8 cellular contexts compared by ENCODE assay signal in the genomic region with DNA sequence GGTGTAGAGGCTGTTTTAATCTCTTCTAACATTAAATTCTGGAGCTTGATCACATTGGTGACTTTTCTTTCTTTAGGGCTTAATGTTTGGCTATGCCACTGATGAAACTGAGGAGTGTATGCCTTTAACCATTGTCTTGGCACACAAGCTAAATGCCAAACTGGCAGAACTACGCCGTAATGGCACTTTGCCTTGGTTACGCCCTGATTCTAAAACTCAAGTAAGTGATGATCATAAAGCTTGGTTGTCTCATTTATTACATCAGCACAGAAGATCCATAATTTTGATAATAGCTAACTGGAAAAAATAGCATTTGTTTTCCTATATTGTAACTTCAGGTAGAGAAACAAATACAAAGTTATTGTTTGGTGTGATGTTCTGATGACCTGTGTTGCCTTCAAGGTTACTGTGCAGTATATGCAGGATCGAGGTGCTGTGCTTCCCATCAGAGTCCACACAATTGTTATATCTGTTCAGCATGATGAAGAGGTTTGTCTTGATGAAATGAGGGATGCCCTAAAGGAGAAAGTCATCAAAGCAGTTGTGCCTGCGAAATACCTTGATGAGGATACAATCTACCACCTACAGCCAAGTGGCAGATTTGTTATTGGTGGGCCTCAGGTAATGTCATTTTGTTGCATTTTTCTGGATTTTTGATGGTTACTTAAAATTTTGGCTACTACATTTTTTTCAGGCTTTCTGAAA. TPM values are rescaled to one million over a fixed set of nuclear protein-coding genes. Genes with fewer than 3 reads are reported as not detected.
DNase-seq lines count a peak whose midpoint lies in the region; ATAC-seq, FAIRE-seq and TF ChIP-seq lines count a peak whose summit lies in the region.

No MANE protein-coding gene starts in this region.

- H2AFZ ChIP-seq in OCI-LY7 (ENCODE audit: low read length) (no peak overlapping the region), H1 (ENCODE audit: low read length) (no peak overlapping the region), trophoblast cell (ENCODE audit: insufficient read depth, low read length, poor library complexity) (no peak overlapping the region)

- H3K27me3 Mint-ChIP-seq in Calu3 (ENCODE audit: unreplicated experiment) (no peaks in the 10 kb centered on the region), osteocyte (ENCODE audit: unreplicated experiment) (no peaks in the 10 kb centered on the region)

- peak overlapping the region; percentile 86 for H3K4me2 ChIP-seq in OCI-LY7 (ENCODE audit: low read length)
- H3K4me2 ChIP-seq in H1 (ENCODE audit: insufficient read depth in 1 of 2, low read depth in 2 of 2, low read length in 2 of 2): peak overlapping the region; percentile 77 to 85; a peak in 3 of 4 replicates
- no peak overlapping the region for H3K4me2 ChIP-seq in trophoblast cell (ENCODE audit: low read length)

- H2BK12ac ChIP-seq in H1 (ENCODE audit: low read depth, low read length): no peak overlapping the region
- no peak overlapping the region for H2BK12ac ChIP-seq in trophoblast cell (ENCODE audit: low read length)

- H3K36me3 Mint-ChIP-seq in Calu3 (ENCODE audit: insufficient read depth, unreplicated experiment) (peaks cover 96% of the 10 kb centered on the region), osteocyte (ENCODE audit: unreplicated experiment) (peaks cover 43% of the 10 kb centered on the region)

- DNase-seq in Calu3: no peak
- DNase-seq in OCI-LY7 (ENCODE audit: low spot score): no peak
- DNase-seq in H1 (ENCODE audit: low read depth in 1 of 2, low spot score in 2 of 2): no peak
- DNase-seq in osteocyte (ENCODE audit: extremely low spot score, unreplicated experiment): no peak
- no peak for DNase-seq in NCI-H345 treated with DMSO at 0.1 percent for 48 hours (lab: John Stamatoyannopoulos, UW; ENCODE audit: unreplicated experiment)
- no peak for DNase-seq in trophoblast cell
- no peak for DNase-seq in SHP77 (lab: John Stamatoyannopoulos, UW)

- no peak overlapping the region for H3K56ac ChIP-seq in H1 (replicated peaks; ENCODE audit: insufficient read length, low read depth, low read length)

- no peak overlapping the region for H3K23ac ChIP-seq in H1 (ENCODE audit: insufficient read length)
- H3K23ac ChIP-seq in trophoblast cell (ENCODE audit: low read length): no peak overlapping the region

- H3K27ac ChIP-seq in OCI-LY7 (ENCODE audit: low read depth, low read length, poor library complexity, severe bottlenecking) (no peak overlapping the region), H1 (ENCODE audit: low read depth, low read length) (no peak overlapping the region), trophoblast cell (ENCODE audit: low read depth, low read length) (no peak overlapping the region)

- H2BK5ac ChIP-seq in H1 (ENCODE audit: low read depth, low read length): no peak overlapping the region
- no peak overlapping the region for H2BK5ac ChIP-seq in trophoblast cell (ENCODE audit: low read depth, low read length, poor library complexity)

- no peak overlapping the region for H2BK20ac ChIP-seq in H1 (ENCODE audit: low read length)

- no peak for FAIRE-seq in H1 (lab: Jason Lieb, UNC)

- CTCF ChIA-PET in Calu3 (lab: Charles Lee): interaction anchor here (0.8 to 2.8 kb wide), 3 partner anchors 10 to 122 kb away, joined by 3 to 7 read pairs (median 4); no protein-coding TSS in a partner anchor
- CTCF ChIA-PET in OCI-LY7 (lab: Charles Lee; ENCODE audit: unreplicated experiment): no interaction called here
- CTCF ChIA-PET in H1 (lab: Charles Lee; ENCODE audit: partially characterized antibody): interaction anchor here (6.8 to 7.3 kb wide), 3 partner anchors 10 to 122 kb away, joined by 49 to 84 read pairs (median 67); a partner anchor contains a TSS

- no peaks in the 10 kb centered on the region for H3K79me1 ChIP-seq in H1 (ENCODE audit: low read depth, low read length)
- H3K79me1 ChIP-seq in trophoblast cell (ENCODE audit: low read length): peaks cover 21% of the 10 kb centered on the region

- TF ChIP-seq RAD21 in H1 (IDR thresholded peaks at IDR 0.05 in 1 of 2, conservative IDR thresholded peaks at IDR 0.05 in 1 of 2; ENCODE audit: low read depth in 2 of 2, low read length in 2 of 2): no peak

- BruUV-seq in Calu3 (replicated peaks; lab: Mats Ljungman, UMichigan) (no TSS peak), OCI-LY7 (replicated peaks; lab: Mats Ljungman, UMichigan) (no TSS peak)

- H2BK120ac ChIP-seq in H1 (replicated peaks; ENCODE audit: low read depth, low read length) (no peak overlapping the region), trophoblast cell (ENCODE audit: insufficient read depth, low read length, poor library complexity) (no peak overlapping the region)

- peak overlapping the region; percentile 79 for H3K4me3 Mint-ChIP-seq in Calu3 (ENCODE audit: low read depth, unreplicated experiment)
- H3K4me3 Mint-ChIP-seq in osteocyte (ENCODE audit: unreplicated experiment): peak overlapping the region; percentile 89

- TF ChIP-seq CTCF in Calu3 (IDR thresholded peaks at IDR 0.05; ENCODE audit: unreplicated experiment) (no peak), OCI-LY7 (conservative IDR thresholded peaks at IDR 0.05; ENCODE audit: low read length) (no peak), H1 (IDR thresholded peaks at IDR 0.05; ENCODE audit: control extremely low read depth in 1 of 3, insufficient read depth in 1 of 3, low read depth in 1 of 3, low read length in 3 of 3) (no peak), osteocyte (IDR thresholded peaks at IDR 0.05) (no peak)

- no peak overlapping the region for H3K9ac ChIP-seq in H1 (replicated peaks in 1 of 4; ENCODE audit: extremely low read depth in 1 of 4, low read depth in 3 of 4, low read length in 3 of 4)
- no peak overlapping the region for H3K9ac ChIP-seq in trophoblast cell (ENCODE audit: low read length)

- H3K4ac ChIP-seq in H1 (replicated peaks; ENCODE audit: insufficient read length, low read depth, low read length): no peak overlapping the region
- no peak overlapping the region for H3K4ac ChIP-seq in trophoblast cell (ENCODE audit: low read depth, low read length)

- H2AK5ac ChIP-seq in H1 (ENCODE audit: low read depth, low read length): no peak overlapping the region
- no peak overlapping the region for H2AK5ac ChIP-seq in trophoblast cell (ENCODE audit: low read length)

- H2BK15ac ChIP-seq in H1 (ENCODE audit: low read length): no peak overlapping the region

- H4K12ac ChIP-seq in trophoblast cell (ENCODE audit: low read depth, low read length): no peak overlapping the region

- H3K18ac ChIP-seq in H1 (ENCODE audit: extremely low read depth, low read length) (no peak overlapping the region), trophoblast cell (ENCODE audit: low read length) (no peak overlapping the region)

- H3K79me2 ChIP-seq in OCI-LY7 (ENCODE audit: insufficient read depth, low read depth, low read length) (peaks cover 59% of the 10 kb centered on the region), H1 (ENCODE audit: control insufficient read depth in 1 of 2, insufficient read depth in 2 of 2, low read length in 2 of 2) (peaks cover 26 to 43% of the 10 kb centered on the region in 2 experiments), trophoblast cell (ENCODE audit: control insufficient read depth, insufficient read depth, low read length, poor library complexity) (peaks cover 26% of the 10 kb centered on the region)

- no peak overlapping the region for H4K91ac ChIP-seq in H1 (replicated peaks; ENCODE audit: insufficient read length, low read length)
- H4K91ac ChIP-seq in trophoblast cell (ENCODE audit: low read depth, low read length): no peak overlapping the region

- 91% methylated on average over 5 of the region's 5 CpGs; no CpG with 5 or more reads in 1 of the 2 experiments for WGBS in H1 (ENCODE audit: extremely low coverage in 1 of 2, insufficient coverage in 1 of 2, insufficient read length in 1 of 2, insufficient replicate concordance in 2 of 2, low coverage in 1 of 2, low lambda C conversion rate in 2 of 2, missing lambda C conversion rate in 1 of 2), 2 experiments
- no CpG with 5 or more reads among the region's 5 CpGs for WGBS in trophoblast cell (ENCODE audit: extremely low coverage, insufficient coverage, insufficient read length)

- peaks cover 79% of the 10 kb centered on the region for H3K36me3 ChIP-seq in OCI-LY7 (ENCODE audit: insufficient read depth, low read length)
- H3K36me3 ChIP-seq in H1 (ENCODE audit: control insufficient read depth in 2 of 4, insufficient read depth in 4 of 4, low read length in 3 of 4): peaks cover 33 to 64% (median 44%) of the 10 kb centered on the region in 4 experiments
- H3K36me3 ChIP-seq in trophoblast cell (ENCODE audit: control insufficient read depth in 1 of 2, insufficient read depth in 2 of 2, low read length in 2 of 2): peaks cover 11 to 39% of the 10 kb centered on the region in 2 experiments

- H4K20me1 ChIP-seq in OCI-LY7 (ENCODE audit: insufficient read depth, low read length) (peaks cover 31% of the 10 kb centered on the region), H1 (replicated peaks in 1 of 2; ENCODE audit: control insufficient read depth in 1 of 2, insufficient read depth in 2 of 2, low read length in 2 of 2) (peaks cover 26 to 31% of the 10 kb centered on the region in 2 experiments)

- intact Hi-C loops in Calu3 (cut with micrococcal nuclease; ENCODE audit: unreplicated experiment): loop anchor here (2.0 kb wide), 2 partner anchors 25 to 73 kb away; no protein-coding TSS in a partner anchor
- intact Hi-C loops in OCI-LY7 (cut with micrococcal nuclease; ENCODE audit: unreplicated experiment): no loop called here

- peak in 1 of 2 experiments; percentile 3; a peak in 2 of 3 replicates for TF ChIP-seq POLR2A in H1 (IDR thresholded peaks at IDR 0.05; ENCODE audit: control extremely low read depth in 1 of 2, low read depth in 2 of 2, low read length in 2 of 2)

- no peak for ATAC-seq in HG03175 (IDR thresholded peaks at IDR 0.05; ENCODE audit: unreplicated experiment)

- POLR2A ChIA-PET in OCI-LY7 (lab: Charles Lee) (interaction anchor here (1.1 to 6.7 kb wide), 4 partner anchors 8 to 214 kb away, joined by 3 to 48 read pairs (median 35); a partner anchor contains a TSS), H1 (lab: Charles Lee; ENCODE audit: partially characterized antibody) (interaction anchor here (0.6 to 38.6 kb wide), 20 partner anchors 10 to 227 kb away, joined by 3 to 1889 read pairs (median 6); a partner anchor contains a TSS)

- no peak overlapping the region for H3K14ac ChIP-seq in H1 (ENCODE audit: insufficient read length)
- no peak overlapping the region for H3K14ac ChIP-seq in trophoblast cell (ENCODE audit: low read length)

- H3K23me2 ChIP-seq in H1 (ENCODE audit: low read depth, low read length): no peaks in the 10 kb centered on the region; the same call in 1 of the 2 replicates

- no peaks in the 10 kb centered on the region for H3K9me3 Mint-ChIP-seq in Calu3 (ENCODE audit: low read depth, unreplicated experiment)
- no peaks in the 10 kb centered on the region for H3K9me3 Mint-ChIP-seq in osteocyte (ENCODE audit: unreplicated experiment)

- no peak overlapping the region; the same call in 1 of the 2 replicates for H4K8ac ChIP-seq in H1 (ENCODE audit: extremely low read depth, insufficient read depth, low read length)
- H4K8ac ChIP-seq in trophoblast cell (ENCODE audit: low read depth, low read length): no peak overlapping the region

- H3K9me2 ChIP-seq in OCI-LY7 (ENCODE audit: insufficient read depth, low read length): no peaks in the 10 kb centered on the region

- peaks cover 45% of the 10 kb centered on the region for H3K4me1 Mint-ChIP-seq in Calu3 (ENCODE audit: low read depth, unreplicated experiment)
- peaks cover 46% of the 10 kb centered on the region for H3K4me1 Mint-ChIP-seq in osteocyte (ENCODE audit: unreplicated experiment)

- peak overlapping the region; percentile 78 for H3K27ac Mint-ChIP-seq in Calu3 (ENCODE audit: unreplicated experiment)
- no peak overlapping the region for H3K27ac Mint-ChIP-seq in osteocyte (ENCODE audit: unreplicated experiment)

- H4K5ac ChIP-seq in H1 (ENCODE audit: insufficient read length, low read depth, low read length): no peak overlapping the region

- no peaks in the 10 kb centered on the region for H3K27me3 ChIP-seq in H1 (replicated peaks in 1 of 4; ENCODE audit: control insufficient read depth in 3 of 4, extremely low read depth in 1 of 4, insufficient read depth in 3 of 4, low read length in 3 of 4)
- no peaks in the 10 kb centered on the region for H3K27me3 ChIP-seq in trophoblast cell (ENCODE audit: insufficient read depth, low read length)

- H3K9me3 ChIP-seq in OCI-LY7 (ENCODE audit: low read length) (no peaks in the 10 kb centered on the region), H1 (ENCODE audit: insufficient read depth in 2 of 2, low read depth in 1 of 2, low read length in 1 of 2) (no peaks in the 10 kb centered on the region), trophoblast cell (ENCODE audit: insufficient read depth, low read depth, low read length) (peaks cover 2% of the 10 kb centered on the region)

- H3K4me3 ChIP-seq in OCI-LY7 (ENCODE audit: low read depth, low read length, poor library complexity, severe bottlenecking): peak overlapping the region; percentile 100
- peak overlapping the region in 3 of 4 experiments; percentile 5 to 100 (median 99); a peak in 4 of 8 replicates for H3K4me3 ChIP-seq in H1 (ENCODE audit: extremely low read depth in 1 of 4, insufficient read depth in 2 of 4, low read depth in 3 of 4, low read length in 4 of 4)
- no peak overlapping the region for H3K4me3 ChIP-seq in trophoblast cell (ENCODE audit: low read depth, low read length)

- H3K4me1 ChIP-seq in OCI-LY7 (ENCODE audit: insufficient read depth, low read length, poor library complexity, severe bottlenecking): peaks cover 33% of the 10 kb centered on the region
- H3K4me1 ChIP-seq in H1 (replicated peaks in 1 of 4; ENCODE audit: control insufficient read depth in 3 of 4, insufficient read depth in 4 of 4, low read length in 3 of 4): peaks cover 2 to 8% (median 5%) of the 10 kb centered on the region in 4 experiments; a peak in 4 of 7 replicates
- H3K4me1 ChIP-seq in trophoblast cell (ENCODE audit: control insufficient read depth in 1 of 2, insufficient read depth in 2 of 2, low read length in 2 of 2): peaks cover 0 to 7% of the 10 kb centered on the region in 2 experiments

- TF ChIP-seq EP300 in H1 (IDR thresholded peaks at IDR 0.05; ENCODE audit: borderline replicate concordance in 1 of 2, low read depth in 2 of 2, low read length in 2 of 2): no peak

RNA-seq across cellular contexts. Expression of a gene that starts 2.9 kb away (rescaled TPM):
- total RNA-seq in Calu3 (2022) (387 and 393 TPM in 2 replicates), OCI-LY7 (2022) (462 and 466 TPM in 2 replicates), osteocyte (178 and 183 TPM in 2 replicates)
- total RNA-seq in OCI-LY7 (2014; rRNA removed; shearing (Covaris generic)): 336 and 350 TPM in 2 replicates
- 297 and 307 TPM in 2 replicates for total RNA-seq in H1 (2021; fragmentation: NEBNext Ultra II Directional; extraction: Animal tissue kit (Norgen Biotek cat#: 25700))
- polyA plus RNA-seq in H1 (2011; rRNA removed): 186 and 255 TPM in 2 replicates
- 348 TPM for polyA plus RNA-seq in H1 (2011; cell fraction: cytosol; rRNA removed)
- 3,575 TPM for polyA plus RNA-seq in H1 (2011; cell fraction: nucleus; rRNA removed)
- 250 to 348 TPM (median 292 TPM) in 4 replicates for polyA plus RNA-seq in H1 (2012, experiment 1 of 2)
- 74.6 TPM for polyA plus RNA-seq in H1 (2012, experiment 2 of 2)
- 311 TPM for polyA plus RNA-seq in H1 (2013, experiment 1 of 2)
- polyA plus RNA-seq in H1 (2013, experiment 2 of 2): 287 TPM
- polyA minus RNA-seq in H1 (2011; rRNA and poly(A)+ RNA removed): 323 and 621 TPM in 2 replicates
- 306 TPM for polyA minus RNA-seq in H1 (2011; cell fraction: cytosol; rRNA and poly(A)+ RNA removed)
- 781 TPM for polyA minus RNA-seq in H1 (2011; cell fraction: nucleus; rRNA and poly(A)+ RNA removed)
- 128 and 130 TPM in 2 replicates for polyA plus RNA-seq in trophoblast cell (2013)

RNA-seq across cellular contexts. Expression of a gene that starts 19.4 kb away (rescaled TPM):
- total RNA-seq in Calu3 (2022): 66.2 and 67.7 TPM in 2 replicates
- total RNA-seq in OCI-LY7 (2014; rRNA removed; shearing (Covaris generic)): 16.5 and 33.3 TPM in 2 replicates
- 32.5 and 32.8 TPM in 2 replicates for total RNA-seq in OCI-LY7 (2022)
- total RNA-seq in H1 (2021; fragmentation: NEBNext Ultra II Directional; extraction: Animal tissue kit (Norgen Biotek cat#: 25700)): 33.8 and 36.1 TPM in 2 replicates
- 29.4 and 47.8 TPM in 2 replicates for polyA plus RNA-seq in H1 (2011; rRNA removed)
- 34.9 TPM for polyA plus RNA-seq in H1 (2011; cell fraction: cytosol; rRNA removed)
- 40.6 TPM for polyA plus RNA-seq in H1 (2011; cell fraction: nucleus; rRNA removed)
- polyA plus RNA-seq in H1 (2012, experiment 1 of 2): 26.7 to 32.0 TPM (median 29.0 TPM) in 4 replicates
- polyA plus RNA-seq in H1 (2012, experiment 2 of 2): 31.1 TPM
- 34.0 TPM for polyA plus RNA-seq in H1 (2013, experiment 1 of 2)
- polyA plus RNA-seq in H1 (2013, experiment 2 of 2): 33.7 TPM
- 57.4 and 67.9 TPM in 2 replicates for polyA minus RNA-seq in H1 (2011; rRNA and poly(A)+ RNA removed)
- polyA minus RNA-seq in H1 (2011; cell fraction: cytosol; rRNA and poly(A)+ RNA removed): 19.6 TPM
- polyA minus RNA-seq in H1 (2011; cell fraction: nucleus; rRNA and poly(A)+ RNA removed): 45.0 TPM
- 58.2 and 59.6 TPM in 2 replicates for total RNA-seq in osteocyte
- polyA plus RNA-seq in trophoblast cell (2013): 34.3 and 35.8 TPM in 2 replicates

RNA-seq across cellular contexts. Expression of a gene that starts 35.5 kb away (rescaled TPM):
- 90.8 and 107 TPM in 2 replicates for total RNA-seq in Calu3 (2022)
- 112 and 156 TPM in 2 replicates for total RNA-seq in OCI-LY7 (2014; rRNA removed; shearing (Covaris generic))
- total RNA-seq in OCI-LY7 (2022): 152 and 160 TPM in 2 replicates
- total RNA-seq in H1 (2021; fragmentation: NEBNext Ultra II Directional; extraction: Animal tissue kit (Norgen Biotek cat#: 25700)): 34.4 and 38.1 TPM in 2 replicates
- polyA plus RNA-seq in H1 (2011; rRNA removed): 55.2 and 69.7 TPM in 2 replicates
- polyA plus RNA-seq in H1 (2011; cell fraction: cytosol; rRNA removed): 60.1 TPM
- polyA plus RNA-seq in H1 (2011; cell fraction: nucleus; rRNA removed): 18.0 TPM
- polyA plus RNA-seq in H1 (2012, experiment 1 of 2): 47.6 to 56.1 TPM (median 49.2 TPM) in 4 replicates
- polyA plus RNA-seq in H1 (2012, experiment 2 of 2): 57.3 TPM
- polyA plus RNA-seq in H1 (2013, experiment 1 of 2): 59.3 TPM
- 60.5 TPM for polyA plus RNA-seq in H1 (2013, experiment 2 of 2)
- polyA minus RNA-seq in H1 (2011; rRNA and poly(A)+ RNA removed): 11.0 and 15.1 TPM in 2 replicates
- 6.2 TPM for polyA minus RNA-seq in H1 (2011; cell fraction: cytosol; rRNA and poly(A)+ RNA removed)
- 5.6 TPM for polyA minus RNA-seq in H1 (2011; cell fraction: nucleus; rRNA and poly(A)+ RNA removed)
- 3.1 and 3.8 TPM in 2 replicates for total RNA-seq in osteocyte
- polyA plus RNA-seq in trophoblast cell (2013): 104 and 109 TPM in 2 replicates

RNA-seq across cellular contexts. Expression of a gene that starts 42.3 kb away (rescaled TPM):
- total RNA-seq in Calu3 (2022): 10.0 and 10.1 TPM in 2 replicates
- total RNA-seq in OCI-LY7 (2014; rRNA removed; shearing (Covaris generic)): 0.54 and 3.0 TPM in 2 replicates
- 3.8 and 3.9 TPM in 2 replicates for total RNA-seq in OCI-LY7 (2022)
- total RNA-seq in H1 (2021; fragmentation: NEBNext Ultra II Directional; extraction: Animal tissue kit (Norgen Biotek cat#: 25700)): 4.7 and 5.2 TPM in 2 replicates
- polyA plus RNA-seq in H1 (2011; rRNA removed): 13.4 and 14.2 TPM in 2 replicates
- polyA plus RNA-seq in H1 (2011; cell fraction: cytosol; rRNA removed): 10.9 TPM
- 11.4 TPM for polyA plus RNA-seq in H1 (2011; cell fraction: nucleus; rRNA removed)
- polyA plus RNA-seq in H1 (2012, experiment 1 of 2): 4.9 to 9.1 TPM (median 7.5 TPM) in 4 replicates
- 10.2 TPM for polyA plus RNA-seq in H1 (2012, experiment 2 of 2)
- polyA plus RNA-seq in H1 (2013, experiment 1 of 2): 7.4 TPM
- polyA plus RNA-seq in H1 (2013, experiment 2 of 2): 7.8 TPM
- polyA minus RNA-seq in H1 (2011; rRNA and poly(A)+ RNA removed): 3.0 and 3.4 TPM in 2 replicates
- polyA minus RNA-seq in H1 (2011; cell fraction: cytosol; rRNA and poly(A)+ RNA removed): 1.8 TPM
- polyA minus RNA-seq in H1 (2011; cell fraction: nucleus; rRNA and poly(A)+ RNA removed): not detected
- total RNA-seq in osteocyte: not detected in 2 replicates
- polyA plus RNA-seq in trophoblast cell (2013): 9.0 and 9.3 TPM in 2 replicates

RNA-seq across cellular contexts. Expression of a gene that starts 53.6 kb away (rescaled TPM):
- total RNA-seq in Calu3 (2022) (101 and 102 TPM in 2 replicates), OCI-LY7 (2022) (95.1 and 97.8 TPM in 2 replicates), osteocyte (77.2 and 77.3 TPM in 2 replicates)
- 98.4 and 179 TPM in 2 replicates for total RNA-seq in OCI-LY7 (2014; rRNA removed; shearing (Covaris generic))
- 97.2 and 99.5 TPM in 2 replicates for total RNA-seq in H1 (2021; fragmentation: NEBNext Ultra II Directional; extraction: Animal tissue kit (Norgen Biotek cat#: 25700))
- polyA plus RNA-seq in H1 (2011; rRNA removed): 398 and 514 TPM in 2 replicates
- polyA plus RNA-seq in H1 (2011; cell fraction: cytosol; rRNA removed): 335 TPM
- 327 TPM for polyA plus RNA-seq in H1 (2011; cell fraction: nucleus; rRNA removed)
- polyA plus RNA-seq in H1 (2012, experiment 1 of 2): 151 to 246 TPM (median 213 TPM) in 4 replicates
- 395 TPM for polyA plus RNA-seq in H1 (2012, experiment 2 of 2)
- 279 TPM for polyA plus RNA-seq in H1 (2013, experiment 1 of 2)
- 252 TPM for polyA plus RNA-seq in H1 (2013, experiment 2 of 2)
- 113 and 120 TPM in 2 replicates for polyA minus RNA-seq in H1 (2011; rRNA and poly(A)+ RNA removed)
- polyA minus RNA-seq in H1 (2011; cell fraction: cytosol; rRNA and poly(A)+ RNA removed): 36.7 TPM
- 67.3 TPM for polyA minus RNA-seq in H1 (2011; cell fraction: nucleus; rRNA and poly(A)+ RNA removed)
- polyA plus RNA-seq in trophoblast cell (2013): 201 and 212 TPM in 2 replicates
